Comparison of ENCODE assay signal across 11 cellular contexts in genomic region chr3:36381311-36381956, GRCh38. TPM values are rescaled to one million over a fixed set of nuclear protein-coding genes. Genes with fewer than 3 reads are reported as not detected.
DNase-seq lines count a peak whose midpoint lies in the region; ATAC-seq and TF ChIP-seq lines count a peak whose summit lies in the region.
"Had no signal": no experiment of that assay in that cellular context is flagged by ENCODE, and none has a peak within 500 bp of the region (broad histone marks: within the 10 kb centered on the region; RNA-seq: fewer than 3 reads in every experiment).

No MANE protein-coding gene starts in this region.

- no peak for TF ChIP-seq POLR2A in gastroesophageal sphincter (IDR thresholded peaks at IDR 0.05)
- no peak for TF ChIP-seq POLR2A in lower leg skin (IDR thresholded peaks at IDR 0.05)

- H3K4me1 ChIP-seq in PC-9 (replicated peaks; ENCODE audit: insufficient read depth) (peaks cover 23% of the 10 kb centered on the region), gastroesophageal sphincter (peaks cover 0 to 12% (median 0%) of the 10 kb centered on the region in 3 donors)

- no peaks in the 10 kb centered on the region for H3F3A ChIP-seq in PC-9 (ENCODE audit: insufficient read depth, low read depth)

- H3K36me3 ChIP-seq in PC-9 (ENCODE audit: low read depth) (peaks cover 11% of the 10 kb centered on the region; the same call in 1 of the 2 replicates), gastroesophageal sphincter (no peaks in the 10 kb centered on the region)

- peak overlapping the region; percentile 88 for H3K4me2 ChIP-seq in PC-9

- H3K27me3 ChIP-seq in PC-9 (ENCODE audit: insufficient read depth, low read depth) = no peaks in the 10 kb centered on the region
- peaks cover 13% of the 10 kb centered on the region for H3K27me3 ChIP-seq in gastroesophageal sphincter

- ATAC-seq in gastroesophageal sphincter = no peak
- ATAC-seq in HG02840 (IDR thresholded peaks at IDR 0.05; ENCODE audit: low FRiP score, unreplicated experiment) = no peak

- H3K9me2 ChIP-seq in PC-9 (ENCODE audit: insufficient read depth) = no peaks in the 10 kb centered on the region

- TF ChIP-seq CTCF in PC-9 (conservative IDR thresholded peaks at IDR 0.05) = no peak
- TF ChIP-seq CTCF in gastroesophageal sphincter (IDR thresholded peaks at IDR 0.05) = no peak
- no peak for TF ChIP-seq CTCF in lower leg skin (IDR thresholded peaks at IDR 0.05)

- intact Hi-C loops in PC-9 (cut with micrococcal nuclease; ENCODE audit: unreplicated experiment) = loop anchor here (2.0 to 10.0 kb wide), 5 partner anchors 84 to 323 kb away; no protein-coding TSS in a partner anchor
- intact Hi-C loops in lower leg skin (cut with DNase I; ENCODE audit: low total_unique reads) = no loop called here

- no peak for TF ChIP-seq EP300 in gastroesophageal sphincter (IDR thresholded peaks at IDR 0.05)

- H3K79me2 ChIP-seq in PC-9 (ENCODE audit: low read depth) = peaks cover 23% of the 10 kb centered on the region

- H3K9me3 ChIP-seq in PC-9 (ENCODE audit: insufficient read depth, low read depth) (no peaks in the 10 kb centered on the region), gastroesophageal sphincter (no peaks in the 10 kb centered on the region)

- H3K27ac ChIP-seq in PC-9 (no peak overlapping the region), gastroesophageal sphincter (no peak overlapping the region)

- no peaks in the 10 kb centered on the region for H4K20me1 ChIP-seq in PC-9 (ENCODE audit: insufficient read depth)

- 37 to 59% methylated on average over 4 to 8 of the region's 8 CpGs for WGBS in gastroesophageal sphincter (ENCODE audit: low coverage in 1 of 2), 2 donors
- 40 to 41% methylated on average over 8 of the region's 8 CpGs for WGBS in lower leg skin, 2 donors

- peak overlapping the region; percentile 97 for H2AFZ ChIP-seq in PC-9

- H3K4me3 ChIP-seq in PC-9 (peak overlapping the region; percentile 96), gastroesophageal sphincter (peak overlapping the region; percentile 56 to 63), lower leg skin (ENCODE audit: low read depth, poor library complexity, severe bottlenecking) (no peak overlapping the region)

- no TSS peak for BruUV-seq in PC-9 (replicated peaks; lab: Mats Ljungman, UMichigan)

- DNase-seq in ELF-1 (ENCODE audit: low read depth, low spot score) (peak; percentile 11), PC-9 (no peak), retina (peak; percentile 24), HK-2 (ENCODE audit: unreplicated experiment) (no peak), lower leg skin (ENCODE audit: low spot score in 2 of 2) (no peak), OCI-M2 (lab: John Stamatoyannopoulos, UW; ENCODE audit: unreplicated experiment) (no peak)
- DNase-seq: NCI-H187 treated with DMSO at 0.1 percent for 48 hours; Right ventricle myocardium superior; stimulated activated CD4-positive, alpha-beta T cell treated with anti-CD3 and anti-CD28 coated beads, Interleukin-15, amount 100 ng/mL, for 24 hours had no signal

- POLR2A ChIA-PET in PC-9 (lab: Charles Lee; ENCODE audit: unreplicated experiment) = no interaction called here

- CTCF ChIA-PET in PC-9 (lab: Charles Lee) = interaction anchor here (1.2 kb wide), 1 partner anchor 159 kb away, joined by 3 read pairs; no protein-coding TSS in a partner anchor

RNA-seq across cellular contexts. Expression of gene STAC, which starts 1.1 kb away (rescaled TPM):
- total RNA-seq in PC-9 (2021) = 14.7 and 17.6 TPM in 2 replicates
- total RNA-seq in gastroesophageal sphincter = 10 to 100 TPM in 3 of 4 donors, 1 to 10 TPM in 1; 3.1 to 12.9 (median 11.5) TPM
- 1 to 10 TPM in 2 of 4 donors, under 1 TPM in 2; 0.38 to 5.9 (median 1.1) TPM for total RNA-seq in lower leg skin

Comparison
In these comparisons a context has a peak if more than half of its experiments do, and no peak if none do; other contexts are left out.
1. DNase-seq: peak in ELF-1 (single experiment) and retina (single experiment); none in PC-9 (0 of 2), HK-2 (single experiment), lower leg skin (0 of 2) and OCI-M2 (single experiment).